14 cellular contexts compared by ENCODE assay signal in the genomic region with DNA sequence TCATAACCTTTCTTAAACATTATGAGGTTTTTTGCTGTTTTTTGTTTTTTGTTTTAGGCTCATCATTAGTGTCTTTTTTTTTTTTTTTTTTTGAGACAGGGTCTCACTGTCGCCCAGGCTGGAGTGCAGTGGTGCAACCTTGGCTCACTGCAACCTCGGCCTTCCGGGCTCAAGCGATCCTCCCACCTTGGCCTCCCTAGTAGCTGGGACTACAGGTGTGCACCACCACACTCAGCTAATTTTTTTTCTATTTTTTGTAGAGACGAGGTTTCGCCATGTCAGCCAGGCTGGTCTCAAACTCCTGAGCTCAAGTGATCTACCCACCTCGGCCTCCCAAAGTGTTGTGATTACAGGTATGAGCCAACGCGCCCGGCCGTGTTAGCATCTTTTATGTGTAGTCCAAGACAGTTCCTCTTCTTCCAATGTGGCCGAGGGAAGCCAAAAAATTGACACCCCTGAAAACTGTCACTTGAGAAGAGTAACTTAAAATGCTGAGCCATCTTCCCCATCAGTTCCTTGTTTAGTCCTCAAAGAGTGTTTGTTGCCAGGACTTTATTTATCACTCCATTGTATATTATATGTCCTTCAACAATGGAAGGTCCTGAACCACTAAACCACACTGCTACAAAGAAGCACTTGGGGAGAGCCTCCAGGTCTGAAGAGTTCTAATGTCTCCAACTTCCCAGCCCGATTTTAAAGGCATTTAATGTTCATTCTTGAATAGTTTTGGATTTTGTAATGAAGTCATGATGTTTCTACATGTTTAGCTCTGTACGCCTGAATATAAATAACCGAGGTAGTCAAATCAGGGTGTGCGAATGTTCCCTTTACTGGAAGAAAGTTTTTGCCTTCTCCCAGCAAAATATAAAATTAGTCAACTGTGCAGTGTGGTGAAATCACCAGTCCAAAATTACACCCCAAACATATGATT. TPM values are rescaled to one million over a fixed set of nuclear protein-coding genes. Genes with fewer than 3 reads are reported as not detected.
A peak's percentile ranks its signal among the peaks of the same experiment; 100 is the strongest.
DNase-seq lines count a peak whose midpoint lies in the region; ATAC-seq and TF ChIP-seq lines count a peak whose summit lies in the region.
"Had no signal": no experiment of that assay in that cellular context is flagged by ENCODE, and none has a peak within 500 bp of the region (broad histone marks: within the 10 kb centered on the region; RNA-seq: fewer than 3 reads in every experiment).

No MANE protein-coding gene starts in this region.

- no peaks in the 10 kb centered on the region for H3K27me3 Mint-ChIP-seq in T-helper 1 cell treated with Interleukin-12 subunit alpha and Interleukin-12 subunit beta and Interleukin-4 antibody, amounts not matched to agents 30 μg/mL and 1 μg/mL, for 36 hours (ENCODE audit: low read depth)
- no peaks in the 10 kb centered on the region for H3K27me3 Mint-ChIP-seq in activated CD8-positive, alpha-beta T cell treated with anti-CD3 and anti-CD28 coated beads for 36 hours
- no peaks in the 10 kb centered on the region for H3K27me3 Mint-ChIP-seq in nephron (ENCODE audit: low read depth)
- H3K27me3 Mint-ChIP-seq: stimulated activated naive CD8-positive, alpha-beta T cell treated with anti-CD3 and anti-CD28 coated beads, Interleukin-15, Interleukin-2, amounts not matched to agents 100 ng/mL and 50 ng/mL, for 24 hours had no signal

- peaks cover 6% of the 10 kb centered on the region for H3K4me1 Mint-ChIP-seq in T-helper 1 cell treated with Interleukin-12 subunit alpha and Interleukin-12 subunit beta and Interleukin-4 antibody, amounts not matched to agents 30 μg/mL and 1 μg/mL, for 36 hours (ENCODE audit: low read depth)
- H3K4me1 Mint-ChIP-seq in activated CD8-positive, alpha-beta T cell treated with anti-CD3 and anti-CD28 coated beads for 36 hours (ENCODE audit: low read depth) = peaks cover 22% of the 10 kb centered on the region
- H3K4me1 Mint-ChIP-seq in nephron = peaks cover 57% of the 10 kb centered on the region

- H3K27ac Mint-ChIP-seq in T-helper 1 cell treated with Interleukin-12 subunit alpha and Interleukin-12 subunit beta and Interleukin-4 antibody, amounts not matched to agents 30 μg/mL and 1 μg/mL, for 36 hours = no peak overlapping the region
- H3K27ac Mint-ChIP-seq in activated CD8-positive, alpha-beta T cell treated with anti-CD3 and anti-CD28 coated beads for 36 hours = peak overlapping the region; percentile 24
- H3K27ac Mint-ChIP-seq in nephron = peak overlapping the region; percentile 73 to 85 (median 76)

- POLR2A ChIA-PET in activated CD8-positive, alpha-beta T cell treated with anti-CD3 and anti-CD28 coated beads for 36 hours (lab: Charles Lee) = interaction anchor here (0.6 to 1.5 kb wide), 3 partner anchors 13 to 271 kb away, joined by 3 read pairs; no protein-coding TSS in a partner anchor

- H3K4me3 Mint-ChIP-seq in T-helper 1 cell treated with Interleukin-12 subunit alpha and Interleukin-12 subunit beta and Interleukin-4 antibody, amounts not matched to agents 30 μg/mL and 1 μg/mL, for 36 hours = peak overlapping the region; percentile 59
- H3K4me3 Mint-ChIP-seq in activated CD8-positive, alpha-beta T cell treated with anti-CD3 and anti-CD28 coated beads for 36 hours = peak overlapping the region; percentile 56
- H3K4me3 Mint-ChIP-seq in nephron = no peak overlapping the region

- CTCF ChIA-PET in activated CD8-positive, alpha-beta T cell treated with anti-CD3 and anti-CD28 coated beads for 36 hours (lab: Charles Lee) = interaction anchor here (0.7 kb wide), 1 partner anchor 19 kb away, joined by 3 read pairs; no protein-coding TSS in a partner anchor

- intact Hi-C loops in activated CD8-positive, alpha-beta T cell treated with anti-CD3 and anti-CD28 coated beads for 36 hours (cut with micrococcal nuclease) = no loop called here

- DNase-seq in T-helper 1 cell (no peak), GF-D8 (lab: John Stamatoyannopoulos, UW) (peak; percentile 37), OCI-M2 (lab: John Stamatoyannopoulos, UW; ENCODE audit: unreplicated experiment) (no peak)
- no peak for DNase-seq in activated CD8-positive, alpha-beta T cell treated with anti-CD3 and anti-CD28 coated beads for 36 hours
- DNase-seq: activated CD4-positive, alpha-beta T cell treated with anti-CD3 and anti-CD28 coated beads, Interleukin-2, amount 50 U/mL, for 4 hours; NCI-H1436 treated with DMSO at 0.1 percent for 48 hours; Peyer's patch; T-helper 9 cell had no signal

- no peak for TF ChIP-seq CTCF in activated CD8-positive, alpha-beta T cell treated with anti-CD3 and anti-CD28 coated beads for 36 hours (IDR thresholded peaks at IDR 0.05)
- no peak for TF ChIP-seq CTCF in nephron (IDR thresholded peaks at IDR 0.05; ENCODE audit: unreplicated experiment in 3 of 3)

- ATAC-seq in activated CD8-positive, alpha-beta T cell treated with anti-CD3 and anti-CD28 coated beads for 36 hours = no peak
- ATAC-seq in HG03196 (IDR thresholded peaks at IDR 0.05; ENCODE audit: unreplicated experiment) (no peak), HG02938 (IDR thresholded peaks at IDR 0.05; ENCODE audit: unreplicated experiment) (no peak)
- ATAC-seq: A549 had no signal

- no peaks in the 10 kb centered on the region for H3K36me3 Mint-ChIP-seq in T-helper 1 cell treated with Interleukin-12 subunit alpha and Interleukin-12 subunit beta and Interleukin-4 antibody, amounts not matched to agents 30 μg/mL and 1 μg/mL, for 36 hours (ENCODE audit: low read depth)
- no peaks in the 10 kb centered on the region for H3K36me3 Mint-ChIP-seq in activated CD8-positive, alpha-beta T cell treated with anti-CD3 and anti-CD28 coated beads for 36 hours (ENCODE audit: low read depth)
- peaks cover 29% of the 10 kb centered on the region for H3K36me3 Mint-ChIP-seq in nephron (ENCODE audit: low read depth)

- no peaks in the 10 kb centered on the region for H3K9me3 Mint-ChIP-seq in T-helper 1 cell treated with Interleukin-12 subunit alpha and Interleukin-12 subunit beta and Interleukin-4 antibody, amounts not matched to agents 30 μg/mL and 1 μg/mL, for 36 hours
- no peaks in the 10 kb centered on the region for H3K9me3 Mint-ChIP-seq in activated CD8-positive, alpha-beta T cell treated with anti-CD3 and anti-CD28 coated beads for 36 hours
- H3K9me3 Mint-ChIP-seq in nephron = no peaks in the 10 kb centered on the region
- H3K9me3 Mint-ChIP-seq: stimulated activated naive CD8-positive, alpha-beta T cell treated with anti-CD3 and anti-CD28 coated beads, Interleukin-15, Interleukin-2, amounts not matched to agents 100 ng/mL and 50 ng/mL, for 24 hours had no signal

RNA-seq across cellular contexts. Expression of gene ZNF516, which starts 26.4 kb away (rescaled TPM):
- 10 to 100 TPM in 1 of 2 experiments, 1 to 10 TPM in 1; 7.0 to 10.5 TPM for total RNA-seq in activated CD8-positive, alpha-beta T cell treated with anti-CD3 and anti-CD28 coated beads for 36 hours

Comparison
In these comparisons a context has a peak if more than half of its experiments do, and no peak if none do; other contexts are left out.
1. H3K4me3 Mint-ChIP-seq: peak in T-helper 1 cell treated with Interleukin-12 subunit alpha and Interleukin-12 subunit beta and Interleukin-4 antibody, amounts not matched to agents 30 μg/mL and 1 μg/mL, for 36 hours (single experiment) and activated CD8-positive, alpha-beta T cell treated with anti-CD3 and anti-CD28 coated beads for 36 hours (single experiment); none in nephron (0 of 3).